In the genomic region with DNA sequence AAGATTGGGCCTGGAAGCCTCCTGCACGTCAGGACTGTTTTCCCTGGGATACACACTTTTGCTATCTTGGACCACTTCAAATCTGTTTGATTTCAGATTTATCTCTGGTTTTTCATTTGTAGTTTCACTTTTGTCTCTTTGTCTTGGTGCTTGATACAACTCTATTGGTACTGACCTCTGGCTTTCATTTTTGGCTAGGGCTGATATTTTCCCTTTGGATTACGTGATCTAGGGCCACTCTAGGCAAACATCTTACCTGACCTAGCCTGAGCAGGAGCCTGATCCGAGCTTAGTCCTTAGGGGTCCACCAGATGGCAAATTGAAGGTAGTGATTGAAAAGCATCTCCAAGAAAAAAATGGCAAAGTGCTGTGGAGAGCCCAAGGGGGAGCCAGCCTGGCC, we compare ENCODE assay signal across 17 cellular contexts. TPM values are rescaled to one million over a fixed set of nuclear protein-coding genes. Genes with fewer than 3 reads are reported as not detected.
DNase-seq lines count a peak whose midpoint lies in the region; ATAC-seq, FAIRE-seq and TF ChIP-seq lines count a peak whose summit lies in the region.
"Had no signal": no experiment of that assay in that cellular context is flagged by ENCODE, and none has a peak within 500 bp of the region (broad histone marks: within the 10 kb centered on the region; RNA-seq: fewer than 3 reads in every experiment).

No MANE protein-coding gene starts in this region.

- no peak for TF ChIP-seq EP300 in HepG2 (IDR thresholded peaks at IDR 0.05; ENCODE audit: low read depth in 2 of 2, low read length in 2 of 2)
- TF ChIP-seq EP300 in HepG2 (CRISPR knock-in tag; IDR thresholded peaks at IDR 0.05; ENCODE audit: borderline replicate concordance), result no peak

- H3K4me2 ChIP-seq in HepG2 (ENCODE audit: low read depth, low read length), result no peak overlapping the region
- no peak overlapping the region for H3K4me2 ChIP-seq in GM23338

- H3K4me3 ChIP-seq in liver (ENCODE audit: low read depth in 1 of 3, low read length in 3 of 3) (no peak overlapping the region), HepG2 (replicated peaks in 1 of 3; ENCODE audit: insufficient read depth in 1 of 3, low read depth in 2 of 3, low read length in 3 of 3) (no peak overlapping the region), right lobe of liver (peak overlapping the region in 1 of 3 donors; percentile 17), GM23338 (no peak overlapping the region)
- H3K4me3 ChIP-seq: K562 had no signal

- H3K4me1 Mint-ChIP-seq in GM23338, result 0 out of 3 replicates have a peak, but pooled peaks cover 3% of the 10 kb centered on the region
- H3K4me1 Mint-ChIP-seq: CD8-positive, alpha-beta memory T cell had no signal

- no peaks in the 10 kb centered on the region for H3K79me2 ChIP-seq in HepG2 (ENCODE audit: insufficient read depth, low read length)
- H3K79me2 ChIP-seq in GM23338 (replicated peaks; ENCODE audit: insufficient read depth), result no peaks in the 10 kb centered on the region

- TF ChIP-seq POLR2A in HepG2 (IDR thresholded peaks at IDR 0.05; ENCODE audit: insufficient read depth in 1 of 2, low read depth in 2 of 2, low read length in 2 of 2), result no peak
- TF ChIP-seq POLR2A in right lobe of liver (IDR thresholded peaks at IDR 0.05), result no peak

- DNase-seq in HepG2 (ENCODE audit: low spot score) (no peak), NCI-H69 (lab: John Stamatoyannopoulos, UW) (peak; percentile 80), right lobe of liver (no peak), G401 (ENCODE audit: low spot score) (no peak), GM23338 (ENCODE audit: low spot score) (no peak)
- DNase-seq: 8988T; BE2C; C1 segment of cervical spinal cord; CD4-positive, CD25-positive, alpha-beta regulatory T cell; CD8-positive, alpha-beta memory T cell; COR-L47; GDM1; HCEC 1CT had no signal

- H3K27ac ChIP-seq in liver (ENCODE audit: low read depth in 1 of 2, low read length in 2 of 2), result peak overlapping the region; percentile 14 to 33
- no peak overlapping the region for H3K27ac ChIP-seq in HepG2 (ENCODE audit: extremely low read length, insufficient read depth, low read length)
- peak overlapping the region; percentile 12 to 78 (median 69) for H3K27ac ChIP-seq in right lobe of liver
- no peak overlapping the region for H3K27ac ChIP-seq in GM23338 (ENCODE audit: low read depth)

- H3K9me3 ChIP-seq in liver (ENCODE audit: control insufficient read depth in 4 of 4, low read length in 3 of 4) (no peaks in the 10 kb centered on the region), HepG2 (ENCODE audit: low read length) (no peaks in the 10 kb centered on the region), right lobe of liver (no peaks in the 10 kb centered on the region)
- H3K9me3 ChIP-seq: BE2C had no signal

- no peaks in the 10 kb centered on the region for H3K9me2 ChIP-seq in GM23338 (ENCODE audit: insufficient read depth)

- TF ChIP-seq CTCF in liver (IDR thresholded peaks at IDR 0.05; ENCODE audit: low read depth, low read length, missing input control), result no peak
- TF ChIP-seq CTCF in HepG2 (CRISPR knock-in tag; IDR thresholded peaks at IDR 0.05), result no peak
- no peak for TF ChIP-seq CTCF in right lobe of liver (IDR thresholded peaks at IDR 0.05)
- no peak for TF ChIP-seq CTCF in GM23338 (conservative IDR thresholded peaks at IDR 0.05; ENCODE audit: low read depth in 2 of 2)

- peaks cover 3% of the 10 kb centered on the region; the same call in 2 of the 3 replicates for H3K36me3 Mint-ChIP-seq in GM23338 (ENCODE audit: low read depth)
- H3K36me3 Mint-ChIP-seq: CD4-positive, CD25-positive, alpha-beta regulatory T cell had no signal

- no peaks in the 10 kb centered on the region; the same call in 1 of the 3 replicates for H3K9me3 Mint-ChIP-seq in GM23338
- H3K9me3 Mint-ChIP-seq: CD8-positive, alpha-beta memory T cell had no signal

- no peak for FAIRE-seq in HepG2 (lab: Jason Lieb, UNC)
- FAIRE-seq: GM12892, K562 had no signal

- POLR2A ChIA-PET in HepG2 (lab: Yijun Ruan, JAX), result no interaction called here

- ATAC-seq in HepG2 (no peak), right lobe of liver (peak; percentile 42 to 60 (median 57)), esophagus mucosa (no peak), GM23338 (no peak)
- ATAC-seq: K562 had no signal

- no peak overlapping the region for H3K4me3 Mint-ChIP-seq in GM23338
- H3K4me3 Mint-ChIP-seq: CD4-positive, CD25-positive, alpha-beta regulatory T cell; CD8-positive, alpha-beta memory T cell had no signal

- no peaks in the 10 kb centered on the region for H3K27me3 Mint-ChIP-seq in GM23338 (ENCODE audit: insufficient read depth, low read depth, poor library complexity)

- no peak overlapping the region for H3K27ac Mint-ChIP-seq in GM23338
- H3K27ac Mint-ChIP-seq: CD4-positive, CD25-positive, alpha-beta regulatory T cell; CD8-positive, alpha-beta memory T cell had no signal

- in situ Hi-C loops in HepG2 (cut with HindIII; ENCODE audit: extremely low pct_ligation_motif_present, low pct_unique_long_range_greater_than_20kb), result no loop called here
- in situ Hi-C loops in G401 (cut with HindIII; ENCODE audit: low sequenced_read_pairs), result no loop called here

- no peaks in the 10 kb centered on the region for H3F3A ChIP-seq in GM23338 (replicated peaks; ENCODE audit: low read depth)

- 23% methylated on average over 3 of the region's 3 CpGs for WGBS in liver
- WGBS in HepG2 (ENCODE audit: low lambda C conversion rate), result 38% methylated on average over 3 of the region's 3 CpGs
- WGBS in right lobe of liver (ENCODE audit: insufficient coverage, low coverage, low lambda C conversion rate, missing lambda C conversion rate), result 21% methylated on average over 3 of the region's 3 CpGs

- CTCF ChIA-PET in HepG2 (lab: Yijun Ruan, JAX; ENCODE audit: low intra/inter-chr PET ratio, low total read pairs), result no interaction called here

- H3K27me3 ChIP-seq in liver (ENCODE audit: control insufficient read depth in 4 of 4, insufficient read depth in 4 of 4, low read length in 3 of 4) (no peaks in the 10 kb centered on the region), HepG2 (ENCODE audit: control insufficient read depth in 1 of 2, insufficient read depth in 2 of 2, low read length in 2 of 2) (peaks cover 0 to 25% of the 10 kb centered on the region in 2 experiments; a peak in 2 of 5 replicates), right lobe of liver (no peaks in the 10 kb centered on the region), GM23338 (ENCODE audit: insufficient read depth) (no peaks in the 10 kb centered on the region)
- H3K27me3 ChIP-seq: BE2C had no signal

- BruUV-seq in HepG2 (replicated peaks; lab: Mats Ljungman, UMichigan), result no TSS peak

- H4K20me1 ChIP-seq in HepG2 (ENCODE audit: insufficient read depth, low read length), result no peaks in the 10 kb centered on the region
- no peaks in the 10 kb centered on the region for H4K20me1 ChIP-seq in GM23338 (replicated peaks; ENCODE audit: insufficient read depth)

- H2AFZ ChIP-seq in HepG2 (ENCODE audit: low read length) (no peak overlapping the region), GM23338 (no peak overlapping the region)

- TF ChIP-seq RAD21 in liver (IDR thresholded peaks at IDR 0.05) (peak; percentile 14 to 36), HepG2 (CRISPR knock-in tag; IDR thresholded peaks at IDR 0.05) (no peak)

- peaks cover 15 to 59% (median 44%) of the 10 kb centered on the region in 4 donors for H3K4me1 ChIP-seq in liver (ENCODE audit: control insufficient read depth in 4 of 4, insufficient read depth in 4 of 4, low read length in 3 of 4)
- H3K4me1 ChIP-seq in HepG2 (ENCODE audit: insufficient read depth, low read length), result no peaks in the 10 kb centered on the region
- H3K4me1 ChIP-seq in right lobe of liver, result peaks cover 0 to 57% (median 26%) of the 10 kb centered on the region in 4 donors
- no peaks in the 10 kb centered on the region for H3K4me1 ChIP-seq in GM23338 (ENCODE audit: insufficient read depth)

- intact Hi-C loops in HepG2 (cut with micrococcal nuclease; ENCODE audit: unreplicated experiment), result no loop called here
- intact Hi-C loops in right lobe of liver (cut with DNase I), result no loop called here

- H3K9ac ChIP-seq in liver (ENCODE audit: low read depth in 1 of 2, low read length in 2 of 2) (no peak overlapping the region), HepG2 (ENCODE audit: insufficient read depth, low read depth, low read length) (no peak overlapping the region)

- no peaks in the 10 kb centered on the region for H3K36me3 ChIP-seq in liver (ENCODE audit: control insufficient read depth in 4 of 4, insufficient read depth in 3 of 4, low read depth in 1 of 4, low read length in 3 of 4)
- H3K36me3 ChIP-seq in HepG2 (replicated peaks in 1 of 2; ENCODE audit: control insufficient read depth in 1 of 2, insufficient read depth in 2 of 2, low read length in 2 of 2), result no peaks in the 10 kb centered on the region
- H3K36me3 ChIP-seq in right lobe of liver, result no peaks in the 10 kb centered on the region
- H3K36me3 ChIP-seq in GM23338 (ENCODE audit: insufficient read depth), result no peaks in the 10 kb centered on the region
- H3K36me3 ChIP-seq: BE2C had no signal

RNA-seq across cellular contexts. Expression of a gene that starts 39.6 kb away (rescaled TPM):
- total RNA-seq in liver, result 10 to 100 TPM in 1 of 2 donors, 1 to 10 TPM in 1; 5.6 to 18.3 TPM
- polyA plus RNA-seq in liver, result 1 to 10 TPM; 1.2 to 5.7 TPM
- 3.1 TPM in 2 replicates for total RNA-seq in HepG2 (2016; rRNA removed; fragmentation: Illumina TruSeq; extraction: Trizol)
- 0.44 and 0.51 TPM in 2 replicates for total RNA-seq in HepG2 (2016; cell fraction: cytosol; rRNA removed; fragmentation: Illumina TruSeq; extraction: Trizol; ENCODE audit: low read depth)
- 2.8 and 3.3 TPM in 2 replicates for total RNA-seq in HepG2 (2016; cell fraction: insoluble cytoplasmic fraction; rRNA removed; fragmentation: Illumina TruSeq; extraction: Trizol)
- 2.2 and 2.5 TPM in 2 replicates for total RNA-seq in HepG2 (2016; cell fraction: membrane; rRNA removed; fragmentation: Illumina TruSeq; extraction: Trizol)
- total RNA-seq in HepG2 (2016; cell fraction: nucleus; rRNA removed; fragmentation: Illumina TruSeq; extraction: Trizol), result 2.1 and 2.7 TPM in 2 replicates
- 4.3 and 4.4 TPM in 2 replicates for polyA plus RNA-seq in HepG2 (2011; rRNA removed)
- 2.7 TPM in 2 replicates for polyA plus RNA-seq in HepG2 (2011; cell fraction: cytosol; rRNA removed)
- polyA plus RNA-seq in HepG2 (2011; cell fraction: nucleus; rRNA removed), result 8.0 and 9.0 TPM in 2 replicates
- 3.9 and 4.1 TPM in 2 replicates for polyA plus RNA-seq in HepG2 (2012)
- polyA plus RNA-seq in HepG2 (2016; cell fraction: cytosol; fragmentation: Illumina TruSeq; extraction: Trizol; ENCODE audit: low read depth), result 0.16 and 0.23 TPM in 2 replicates
- polyA plus RNA-seq in HepG2 (2016; cell fraction: insoluble cytoplasmic fraction; fragmentation: Illumina TruSeq; extraction: Trizol; ENCODE audit: low read depth), result 2.4 and 3.0 TPM in 2 replicates
- 1.1 and 1.4 TPM in 2 replicates for polyA plus RNA-seq in HepG2 (2016; cell fraction: membrane; fragmentation: Illumina TruSeq; extraction: Trizol; ENCODE audit: low read depth)
- polyA plus RNA-seq in HepG2 (2016; cell fraction: nucleus; fragmentation: Illumina TruSeq; extraction: Trizol; ENCODE audit: insufficient read depth, low read depth), result 6.3 and 6.5 TPM in 2 replicates
- polyA minus RNA-seq in HepG2 (2011; rRNA and poly(A)+ RNA removed; ENCODE audit: low replicate concordance), result 2.7 and 7.5 TPM in 2 replicates
- 3.6 and 4.1 TPM in 2 replicates for polyA minus RNA-seq in HepG2 (2011; cell fraction: cytosol; rRNA and poly(A)+ RNA removed)
- polyA minus RNA-seq in HepG2 (2011; cell fraction: nucleus; rRNA and poly(A)+ RNA removed), result 4.1 and 4.2 TPM in 2 replicates
- 10 to 100 TPM in 3 of 6 experiments, 1 to 10 TPM in 3; 9.0 to 16.1 (median 10.0) TPM for total RNA-seq in right lobe of liver
- total RNA-seq in G401 (2014; rRNA removed; shearing (Covaris generic)), result 0.74 and 3.1 TPM in 2 replicates
- 3.1 TPM for total RNA-seq in esophagus mucosa
- 12.2 and 16.5 TPM in 2 replicates for total RNA-seq in GM23338 (2014; rRNA removed; shearing (Covaris generic))
- 5.5 and 6.7 TPM in 2 replicates for polyA plus RNA-seq in GM23338 (2016; fragmentation: Nextera tagmentation; extraction: Ambion mirVana)

Comparison
In these comparisons a context has a peak if more than half of its experiments do, and no peak if none do; other contexts are left out.
1. H3K27ac ChIP-seq: peak in liver (2 of 2) and right lobe of liver (3 of 3); none in HepG2 (single experiment) and GM23338 (single experiment).
2. ATAC-seq: peak in right lobe of liver (4 of 4); none in HepG2 (single experiment), esophagus mucosa (single experiment) and GM23338 (single experiment).